In the genomic region with DNA sequence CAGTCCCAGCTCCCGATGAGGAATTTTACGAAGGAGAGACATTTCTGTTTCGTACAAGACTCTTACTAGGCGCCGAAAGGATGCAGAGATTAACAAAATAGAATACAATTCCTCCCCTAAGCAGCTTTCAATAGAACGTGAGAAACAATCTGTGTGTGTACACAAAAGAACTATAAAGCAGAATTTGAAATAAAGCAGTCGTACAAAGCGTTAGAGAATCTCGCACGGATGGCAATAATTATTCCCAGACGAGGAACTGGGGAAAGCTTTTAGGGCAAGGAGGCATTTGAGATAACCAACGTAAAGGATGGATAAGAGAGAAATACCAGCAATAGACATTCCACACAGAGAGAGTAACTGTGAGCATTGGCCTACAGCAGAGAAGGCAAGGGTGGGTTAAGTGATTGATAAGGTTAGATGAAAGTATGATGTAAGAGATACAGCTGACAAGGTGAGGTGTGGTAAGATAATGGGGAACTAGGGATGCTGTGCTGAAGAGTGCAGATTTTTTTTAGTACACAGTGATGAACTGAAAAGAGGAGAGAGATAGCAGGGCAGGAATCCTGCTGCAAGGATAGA, we compare ENCODE assay signal across 8 cellular contexts. TPM values are rescaled to one million over a fixed set of nuclear protein-coding genes. Genes with fewer than 3 reads are reported as not detected.
DNase-seq lines count a peak whose midpoint lies in the region; ATAC-seq, FAIRE-seq and TF ChIP-seq lines count a peak whose summit lies in the region.

No MANE protein-coding gene starts in this region.

- WGBS in SK-N-SH (ENCODE audit: low lambda C conversion rate) = 2% methylated on average over 12 of the region's 12 CpGs
- WGBS in HepG2 (ENCODE audit: low lambda C conversion rate) = 2% methylated on average over 12 of the region's 12 CpGs
- WGBS in urinary bladder = 2% methylated on average over 12 of the region's 12 CpGs

- no peak for ATAC-seq in SK-N-SH treated with all-trans-retinoic acid at 6 μM for 48 hours
- ATAC-seq in HepG2 = no peak
- no peak for ATAC-seq in HG02642 (IDR thresholded peaks at IDR 0.05; ENCODE audit: poor library complexity, unreplicated experiment)
- no peak for ATAC-seq in GM21576 (IDR thresholded peaks at IDR 0.05; ENCODE audit: unreplicated experiment)

- H3K4me1 ChIP-seq in SK-N-SH (ENCODE audit: control insufficient read depth in 1 of 2, insufficient read depth in 2 of 2, low read depth in 1 of 2, low read length in 1 of 2) (peaks cover 0 to 7% of the 10 kb centered on the region in 2 experiments; a peak in 3 of 4 replicates), HepG2 (ENCODE audit: insufficient read depth, low read length) (peaks cover 44% of the 10 kb centered on the region), urinary bladder (ENCODE audit: insufficient read depth) (no peaks in the 10 kb centered on the region)

- TF ChIP-seq POLR2A in HepG2 (IDR thresholded peaks at IDR 0.05; ENCODE audit: insufficient read depth in 1 of 2, low read depth in 2 of 2, low read length in 2 of 2) = no peak

- TF ChIP-seq RAD21 in SK-N-SH (IDR thresholded peaks at IDR 0.05; ENCODE audit: low read length) (no peak), HepG2 (CRISPR knock-in tag; IDR thresholded peaks at IDR 0.05) (no peak)

- H3K9ac ChIP-seq in SK-N-SH = peak overlapping the region; percentile 56; the same call in 1 of the 2 replicates
- H3K9ac ChIP-seq in HepG2 (ENCODE audit: insufficient read depth, low read depth, low read length) = peak overlapping the region; percentile 58

- H3K36me3 ChIP-seq in SK-N-SH (replicated peaks in 1 of 2; ENCODE audit: control insufficient read depth in 1 of 2, insufficient read depth in 2 of 2, low read length in 1 of 2) (no peaks in the 10 kb centered on the region), HepG2 (replicated peaks in 1 of 2; ENCODE audit: control insufficient read depth in 1 of 2, insufficient read depth in 2 of 2, low read length in 2 of 2) (no peaks in the 10 kb centered on the region), urinary bladder (ENCODE audit: insufficient read depth) (no peaks in the 10 kb centered on the region)

- in situ Hi-C loops in HepG2 (cut with HindIII; ENCODE audit: extremely low pct_ligation_motif_present, low pct_unique_long_range_greater_than_20kb) = no loop called here

- no peaks in the 10 kb centered on the region for H3K27me3 ChIP-seq in SK-N-SH (ENCODE audit: insufficient read depth)
- no peaks in the 10 kb centered on the region for H3K27me3 ChIP-seq in HepG2 (ENCODE audit: control insufficient read depth in 1 of 2, insufficient read depth in 2 of 2, low read length in 2 of 2)

- BruUV-seq in HepG2 (replicated peaks; lab: Mats Ljungman, UMichigan) = TSS peak; percentile 67

- no peak for FAIRE-seq in HepG2 (lab: Jason Lieb, UNC)

- TF ChIP-seq CTCF in SK-N-SH (IDR thresholded peaks at IDR 0.05) (no peak), WI38 (IDR thresholded peaks at IDR 0.05; ENCODE audit: low read depth, low read length) (no peak), HepG2 (CRISPR knock-in tag; IDR thresholded peaks at IDR 0.05) (no peak)

- no peak for TF ChIP-seq EP300 in SK-N-SH (IDR thresholded peaks at IDR 0.05; ENCODE audit: borderline replicate concordance in 1 of 2, low read depth in 1 of 2, low read length in 1 of 2)
- TF ChIP-seq EP300 in HepG2 (IDR thresholded peaks at IDR 0.05; ENCODE audit: low read depth in 2 of 2, low read length in 2 of 2) = no peak
- no peak for TF ChIP-seq EP300 in HepG2 (CRISPR knock-in tag; IDR thresholded peaks at IDR 0.05; ENCODE audit: borderline replicate concordance)

- H3K4me3 ChIP-seq in SK-N-SH (ENCODE audit: low read depth in 2 of 2, low read length in 1 of 2) (peak overlapping the region; percentile 58 to 65), WI38 (ENCODE audit: low read depth, low read length) (peak overlapping the region; percentile 55), HepG2 (replicated peaks in 1 of 3; ENCODE audit: insufficient read depth in 1 of 3, low read depth in 2 of 3, low read length in 3 of 3) (peak overlapping the region; percentile 25 to 47 (median 33); a peak in 5 of 6 replicates), urinary bladder (ENCODE audit: low read depth, low read length) (peak overlapping the region; percentile 28)

- H2AFZ ChIP-seq in SK-N-SH (ENCODE audit: low read depth) = peak overlapping the region; percentile 97
- peak overlapping the region; percentile 78 for H2AFZ ChIP-seq in HepG2 (ENCODE audit: low read length)

- H3K9me3 ChIP-seq in SK-N-SH = no peaks in the 10 kb centered on the region
- no peaks in the 10 kb centered on the region for H3K9me3 ChIP-seq in HepG2 (ENCODE audit: low read length)

- H3K79me2 ChIP-seq in SK-N-SH (ENCODE audit: insufficient read depth) (no peaks in the 10 kb centered on the region), HepG2 (ENCODE audit: insufficient read depth, low read length) (no peaks in the 10 kb centered on the region)

- H3K27ac ChIP-seq in SK-N-SH (ENCODE audit: low read depth in 2 of 2, low read length in 1 of 2) = peak overlapping the region; percentile 34 to 69; a peak in 3 of 4 replicates
- H3K27ac ChIP-seq in HepG2 (ENCODE audit: extremely low read length, insufficient read depth, low read length) = peak overlapping the region; percentile 19
- H3K27ac ChIP-seq in urinary bladder (ENCODE audit: low read depth) = peak overlapping the region; percentile 55

- intact Hi-C loops in HepG2 (cut with micrococcal nuclease; ENCODE audit: unreplicated experiment) = loop anchor here (5.0 to 10.0 kb wide), 3 partner anchors 113 to 1046 kb away; a partner anchor contains a TSS

- CTCF ChIA-PET in SK-N-SH (lab: Yijun Ruan, JAX) (interaction anchor here (1.1 to 6.7 kb wide), 7 partner anchors 21 to 356 kb away, joined by 3 to 53 read pairs (median 4); a partner anchor contains a TSS), HepG2 (lab: Yijun Ruan, JAX; ENCODE audit: low intra/inter-chr PET ratio, low total read pairs) (no interaction called here)

- POLR2A ChIA-PET in SK-N-SH (lab: Yijun Ruan, JAX) (interaction anchor here (1.1 to 2.2 kb wide), 4 partner anchors 43 to 110 kb away, joined by 3 to 11 read pairs (median 6); a partner anchor contains a TSS), HepG2 (lab: Yijun Ruan, JAX) (interaction anchor here (0.9 to 3.5 kb wide), 3 partner anchors 13 to 357 kb away, joined by 3 to 49 read pairs (median 3); a partner anchor contains a TSS)

- H4K20me1 ChIP-seq in SK-N-SH (ENCODE audit: insufficient read depth) = no peaks in the 10 kb centered on the region
- H4K20me1 ChIP-seq in HepG2 (ENCODE audit: insufficient read depth, low read length) = no peaks in the 10 kb centered on the region

- peak; percentile 27 for DNase-seq in SK-N-SH
- DNase-seq in HepG2 (ENCODE audit: low spot score) = no peak
- no peak for DNase-seq in activated T-cell treated with anti-CD3 and anti-CD28 coated beads, Interleukin-2, amount 50 U/mL, for 48 hours

- H3K4me2 ChIP-seq in SK-N-SH (peak overlapping the region; percentile 77), HepG2 (ENCODE audit: low read depth, low read length) (peak overlapping the region; percentile 88)

- no peaks in the 10 kb centered on the region for H3K9me2 ChIP-seq in SK-N-SH

- H3F3A ChIP-seq in SK-N-SH (replicated peaks; ENCODE audit: insufficient read depth) = no peaks in the 10 kb centered on the region

RNA-seq across cellular contexts. Expression of a gene that starts 1.0 kb away (rescaled TPM):
- polyA plus RNA-seq in SK-N-SH (2012; rRNA removed) (0.67 and 0.78 TPM in 2 replicates), HepG2 (2011; rRNA removed) (0.40 and 0.50 TPM in 2 replicates), urinary bladder (13.4 TPM)
- polyA plus RNA-seq in SK-N-SH (2012; cell fraction: cytosol; rRNA removed) = 0.98 TPM in 2 replicates
- polyA plus RNA-seq in SK-N-SH (2012; cell fraction: nucleus; rRNA removed) = 0.65 and 0.75 TPM in 2 replicates
- total RNA-seq in HepG2 (2016; rRNA removed; fragmentation: Illumina TruSeq; extraction: Trizol) (0.58 and 0.65 TPM in 2 replicates), urinary bladder (19.8 TPM)
- 0.10 and 0.44 TPM in 2 replicates for total RNA-seq in HepG2 (2016; cell fraction: cytosol; rRNA removed; fragmentation: Illumina TruSeq; extraction: Trizol; ENCODE audit: low read depth)
- total RNA-seq in HepG2 (2016; cell fraction: insoluble cytoplasmic fraction; rRNA removed; fragmentation: Illumina TruSeq; extraction: Trizol) = 0.59 and 0.67 TPM in 2 replicates
- total RNA-seq in HepG2 (2016; cell fraction: membrane; rRNA removed; fragmentation: Illumina TruSeq; extraction: Trizol) = 0.21 and 0.25 TPM in 2 replicates
- total RNA-seq in HepG2 (2016; cell fraction: nucleus; rRNA removed; fragmentation: Illumina TruSeq; extraction: Trizol) = 0.81 and 0.84 TPM in 2 replicates
- 0.27 and 0.42 TPM in 2 replicates for polyA plus RNA-seq in HepG2 (2011; cell fraction: cytosol; rRNA removed)
- polyA plus RNA-seq in HepG2 (2011; cell fraction: nucleus; rRNA removed) = 0.43 and 0.88 TPM in 2 replicates
- polyA plus RNA-seq in HepG2 (2012) = 1.2 and 1.7 TPM in 2 replicates
- polyA plus RNA-seq in HepG2 (2016; cell fraction: cytosol; fragmentation: Illumina TruSeq; extraction: Trizol; ENCODE audit: low read depth) = under 0.01 and 0.05 TPM in 2 replicates
- polyA plus RNA-seq in HepG2 (2016; cell fraction: insoluble cytoplasmic fraction; fragmentation: Illumina TruSeq; extraction: Trizol; ENCODE audit: low read depth) = 0.30 and 0.43 TPM in 2 replicates
- polyA plus RNA-seq in HepG2 (2016; cell fraction: membrane; fragmentation: Illumina TruSeq; extraction: Trizol; ENCODE audit: low read depth) = 0.03 and 0.06 TPM in 2 replicates
- 0.30 and 0.45 TPM in 2 replicates for polyA plus RNA-seq in HepG2 (2016; cell fraction: nucleus; fragmentation: Illumina TruSeq; extraction: Trizol; ENCODE audit: insufficient read depth, low read depth)
- 0.44 and 8.9 TPM in 2 replicates for polyA minus RNA-seq in HepG2 (2011; rRNA and poly(A)+ RNA removed; ENCODE audit: low replicate concordance)
- polyA minus RNA-seq in HepG2 (2011; cell fraction: cytosol; rRNA and poly(A)+ RNA removed) = 0.44 and 1.2 TPM in 2 replicates
- polyA minus RNA-seq in HepG2 (2011; cell fraction: nucleus; rRNA and poly(A)+ RNA removed) = 3.4 and 3.7 TPM in 2 replicates

RNA-seq across cellular contexts. Expression of a gene that starts 52.5 kb away (rescaled TPM):
- polyA plus RNA-seq in SK-N-SH (2012; rRNA removed) (17.2 and 21.2 TPM in 2 replicates), HepG2 (2011; rRNA removed) (14.8 and 18.8 TPM in 2 replicates), urinary bladder (55.9 TPM)
- polyA plus RNA-seq in SK-N-SH (2012; cell fraction: cytosol; rRNA removed) = 10.3 and 13.6 TPM in 2 replicates
- 30.7 and 41.6 TPM in 2 replicates for polyA plus RNA-seq in SK-N-SH (2012; cell fraction: nucleus; rRNA removed)
- total RNA-seq in HepG2 (2016; rRNA removed; fragmentation: Illumina TruSeq; extraction: Trizol) (16.6 and 36.3 TPM in 2 replicates), urinary bladder (44.6 TPM)
- total RNA-seq in HepG2 (2016; cell fraction: cytosol; rRNA removed; fragmentation: Illumina TruSeq; extraction: Trizol; ENCODE audit: low read depth) = 7.4 and 10.5 TPM in 2 replicates
- 19.2 and 33.7 TPM in 2 replicates for total RNA-seq in HepG2 (2016; cell fraction: insoluble cytoplasmic fraction; rRNA removed; fragmentation: Illumina TruSeq; extraction: Trizol)
- total RNA-seq in HepG2 (2016; cell fraction: membrane; rRNA removed; fragmentation: Illumina TruSeq; extraction: Trizol) = 13.9 and 17.2 TPM in 2 replicates
- 41.0 and 53.4 TPM in 2 replicates for total RNA-seq in HepG2 (2016; cell fraction: nucleus; rRNA removed; fragmentation: Illumina TruSeq; extraction: Trizol)
- 10.0 and 10.9 TPM in 2 replicates for polyA plus RNA-seq in HepG2 (2011; cell fraction: cytosol; rRNA removed)
- polyA plus RNA-seq in HepG2 (2011; cell fraction: nucleus; rRNA removed) = 69.0 and 79.9 TPM in 2 replicates
- polyA plus RNA-seq in HepG2 (2012) = 14.0 and 15.8 TPM in 2 replicates
- polyA plus RNA-seq in HepG2 (2016; cell fraction: cytosol; fragmentation: Illumina TruSeq; extraction: Trizol; ENCODE audit: low read depth) = 7.4 and 8.4 TPM in 2 replicates
- polyA plus RNA-seq in HepG2 (2016; cell fraction: insoluble cytoplasmic fraction; fragmentation: Illumina TruSeq; extraction: Trizol; ENCODE audit: low read depth) = 12.6 and 15.7 TPM in 2 replicates
- 11.4 and 11.6 TPM in 2 replicates for polyA plus RNA-seq in HepG2 (2016; cell fraction: membrane; fragmentation: Illumina TruSeq; extraction: Trizol; ENCODE audit: low read depth)
- polyA plus RNA-seq in HepG2 (2016; cell fraction: nucleus; fragmentation: Illumina TruSeq; extraction: Trizol; ENCODE audit: insufficient read depth, low read depth) = 45.5 and 47.0 TPM in 2 replicates
- 6.1 and 32.7 TPM in 2 replicates for polyA minus RNA-seq in HepG2 (2011; rRNA and poly(A)+ RNA removed; ENCODE audit: low replicate concordance)
- 9.4 and 9.6 TPM in 2 replicates for polyA minus RNA-seq in HepG2 (2011; cell fraction: cytosol; rRNA and poly(A)+ RNA removed)
- polyA minus RNA-seq in HepG2 (2011; cell fraction: nucleus; rRNA and poly(A)+ RNA removed) = 44.3 and 59.9 TPM in 2 replicates
